In genomic region chr2:210503622-210504300, GRCh38 we compare ENCODE assay signal across 12 cellular contexts. TPM values are rescaled to one million over a fixed set of nuclear protein-coding genes. Genes with fewer than 3 reads are reported as not detected.
DNase-seq lines count a peak whose midpoint lies in the region; ATAC-seq and TF ChIP-seq lines count a peak whose summit lies in the region.
"Had no signal": no experiment of that assay in that cellular context is flagged by ENCODE, and none has a peak within 500 bp of the region (broad histone marks: within the 10 kb centered on the region; RNA-seq: fewer than 3 reads in every experiment).

No MANE protein-coding gene starts in this region.

- H2AK5ac ChIP-seq in mesenchymal stem cell (ENCODE audit: low read length, severe bottlenecking) = no peak overlapping the region

- H3K4me1 ChIP-seq in BLaER1 (no peaks in the 10 kb centered on the region), OCI-LY3 (ENCODE audit: low read length) (peaks cover 3% of the 10 kb centered on the region; the same call in 1 of the 2 replicates), neural progenitor cell (no peaks in the 10 kb centered on the region), mesenchymal stem cell (ENCODE audit: control insufficient read depth, insufficient read depth, low read depth, low read length) (no peaks in the 10 kb centered on the region)

- H3K9me3 ChIP-seq in BLaER1 (peaks cover 39% of the 10 kb centered on the region), OCI-LY3 (ENCODE audit: insufficient read depth, low read length) (no peaks in the 10 kb centered on the region), neural progenitor cell (ENCODE audit: low read depth) (no peaks in the 10 kb centered on the region), mesenchymal stem cell (ENCODE audit: control insufficient read depth, low read length) (no peaks in the 10 kb centered on the region)

- no peaks in the 10 kb centered on the region for H3K79me2 ChIP-seq in OCI-LY3 (ENCODE audit: low read length)
- H3K79me2 ChIP-seq in neural progenitor cell (ENCODE audit: low read depth) = no peaks in the 10 kb centered on the region

- peak; percentile 17 for DNase-seq in fibroblast of gingiva (ENCODE audit: low read depth)
- peak; percentile 34 for DNase-seq in neural progenitor cell (ENCODE audit: low spot score)
- DNase-seq in NCI-H524 treated with DMSO at 0.1 percent for 48 hours (lab: John Stamatoyannopoulos, UW) = no peak
- no peak for DNase-seq in mesenchymal stem cell

- H3K14ac ChIP-seq in mesenchymal stem cell (ENCODE audit: low read length in 2 of 2) = no peak overlapping the region

- no peak overlapping the region for H4K8ac ChIP-seq in mesenchymal stem cell (ENCODE audit: low read length)

- WGBS in mesenchymal stem cell = 88% methylated on average over 8 of the region's 9 CpGs

- peaks cover 36% of the 10 kb centered on the region for H3K9me3 Mint-ChIP-seq in neural progenitor cell

- H3K27ac ChIP-seq in BLaER1 (no peak overlapping the region), OCI-LY3 (ENCODE audit: low read length) (no peak overlapping the region), neural progenitor cell (no peak overlapping the region), mesenchymal stem cell (ENCODE audit: low read length, poor library complexity, severe bottlenecking) (no peak overlapping the region)
- H3K27ac ChIP-seq: cardiac muscle cell had no signal

- H3K23ac ChIP-seq in mesenchymal stem cell (ENCODE audit: low read length in 2 of 2) = no peak overlapping the region

- H2BK120ac ChIP-seq in mesenchymal stem cell (ENCODE audit: low read depth, low read length) = no peak overlapping the region

- H3K36me3 ChIP-seq in BLaER1 (no peaks in the 10 kb centered on the region), OCI-LY3 (replicated peaks; ENCODE audit: low read depth, low read length) (no peaks in the 10 kb centered on the region), neural progenitor cell (no peaks in the 10 kb centered on the region), mesenchymal stem cell (ENCODE audit: control insufficient read depth in 1 of 2, insufficient read depth in 2 of 2, low read depth in 1 of 2, low read length in 2 of 2) (peaks cover 0 to 3% of the 10 kb centered on the region in 2 experiments)
- H3K36me3 ChIP-seq: cardiac muscle cell had no signal

- H3K36me3 Mint-ChIP-seq in neural progenitor cell = peaks cover 23% of the 10 kb centered on the region

- no peak overlapping the region for H3K9ac ChIP-seq in BLaER1
- H3K9ac ChIP-seq in OCI-LY3 (ENCODE audit: low read length) = no peak overlapping the region; the same call in 1 of the 2 replicates
- H3K9ac ChIP-seq in neural progenitor cell = no peak overlapping the region
- no peak overlapping the region for H3K9ac ChIP-seq in mesenchymal stem cell (ENCODE audit: low read length)

- H3K4me1 Mint-ChIP-seq in neural progenitor cell = peaks cover 4% of the 10 kb centered on the region

- no peaks in the 10 kb centered on the region for H3F3A ChIP-seq in neural progenitor cell (ENCODE audit: low read depth)

- H3K4me3 ChIP-seq in BLaER1 = no peak overlapping the region
- H3K4me3 ChIP-seq in OCI-LY3 (ENCODE audit: low read length) = peak overlapping the region; percentile 79
- H3K4me3 ChIP-seq in neural progenitor cell = no peak overlapping the region
- H3K4me3 ChIP-seq in mesenchymal stem cell (ENCODE audit: insufficient read depth in 1 of 2, low read depth in 1 of 2, low read length in 2 of 2) = peak overlapping the region in 1 of 2 experiments; percentile 57
- H3K4me3 ChIP-seq: cardiac muscle cell, GM12878, K562 had no signal

- H3K27me3 ChIP-seq in BLaER1 = no peaks in the 10 kb centered on the region
- H3K27me3 ChIP-seq in OCI-LY3 (ENCODE audit: low read depth, low read length) = no peaks in the 10 kb centered on the region
- no peaks in the 10 kb centered on the region for H3K27me3 ChIP-seq in neural progenitor cell
- no peaks in the 10 kb centered on the region for H3K27me3 ChIP-seq in mesenchymal stem cell (ENCODE audit: control insufficient read depth in 1 of 2, insufficient read depth in 1 of 2, low read length in 2 of 2)
- H3K27me3 ChIP-seq: cardiac muscle cell had no signal

- H4K20me1 ChIP-seq in BLaER1 (no peaks in the 10 kb centered on the region), OCI-LY3 (ENCODE audit: insufficient read depth, low read length) (no peaks in the 10 kb centered on the region), neural progenitor cell (ENCODE audit: low read depth) (no peaks in the 10 kb centered on the region)

- no peak overlapping the region for H2BK12ac ChIP-seq in mesenchymal stem cell (ENCODE audit: low read length in 2 of 2)

- peaks cover 7% of the 10 kb centered on the region for H3K27me3 Mint-ChIP-seq in neural progenitor cell (ENCODE audit: insufficient read depth, low read depth)

- ATAC-seq in HG03342 (IDR thresholded peaks at IDR 0.05; ENCODE audit: unreplicated experiment) (no peak), GM19463 (IDR thresholded peaks at IDR 0.05; ENCODE audit: unreplicated experiment) (no peak)

- 0 out of 2 replicates have a peak overlapping the region, but pooled peaks have one; percentile 33 for H3K4me2 ChIP-seq in BLaER1
- H3K4me2 ChIP-seq in OCI-LY3 (ENCODE audit: low read length) = peak overlapping the region; percentile 86
- H3K4me2 ChIP-seq in neural progenitor cell = peak overlapping the region; percentile 11
- H3K4me2 ChIP-seq in mesenchymal stem cell (ENCODE audit: low read length, poor library complexity, severe bottlenecking) = no peak overlapping the region

- peaks cover 10% of the 10 kb centered on the region for H3K79me1 ChIP-seq in mesenchymal stem cell (replicated peaks; ENCODE audit: low read length, poor library complexity, severe bottlenecking)

- H4K91ac ChIP-seq in mesenchymal stem cell (ENCODE audit: low read length) = no peak overlapping the region

- TF ChIP-seq CTCF in OCI-LY3 (IDR thresholded peaks at IDR 0.05; ENCODE audit: low read depth, low read length) (no peak), neural progenitor cell (IDR thresholded peaks at IDR 0.05) (no peak)

- no peak overlapping the region for H3K4ac ChIP-seq in mesenchymal stem cell (ENCODE audit: low read depth in 1 of 2, low read length in 2 of 2)

- H2AFZ ChIP-seq in OCI-LY3 (ENCODE audit: low read depth, low read length) (peak overlapping the region; percentile 96; the same call in 1 of the 2 replicates), neural progenitor cell (replicated peaks) (no peak overlapping the region), mesenchymal stem cell (ENCODE audit: low read depth, low read length) (no peak overlapping the region)

- H3K27ac Mint-ChIP-seq in neural progenitor cell = no peak overlapping the region
- H3K27ac Mint-ChIP-seq: activated CD8-positive, alpha-beta T cell treated with anti-CD3 and anti-CD28 coated beads for 36 hours had no signal

- H2BK15ac ChIP-seq in mesenchymal stem cell (ENCODE audit: low read depth, poor library complexity, severe bottlenecking) = no peak overlapping the region

- no peak overlapping the region for H3K18ac ChIP-seq in mesenchymal stem cell (ENCODE audit: low read depth in 1 of 2, low read length in 2 of 2)

- no peak overlapping the region for H2BK5ac ChIP-seq in mesenchymal stem cell (ENCODE audit: low read depth, low read length, poor library complexity, severe bottlenecking)

- no peak overlapping the region for H3K4me3 Mint-ChIP-seq in neural progenitor cell

RNA-seq across cellular contexts. Expression of gene LANCL1, which starts 27.2 kb away (rescaled TPM):
- total RNA-seq in neural progenitor cell (ENCODE audit: low replicate concordance) = 95.5 and 122 TPM in 2 replicates
- polyA plus RNA-seq in mesenchymal stem cell (2013, experiment 1 of 2) = 29.4 TPM
- 27.7 TPM for polyA plus RNA-seq in mesenchymal stem cell (2013, experiment 2 of 2)

RNA-seq across cellular contexts. Expression of gene CPS1, which starts 52.6 kb away (rescaled TPM):
- 73.2 and 86.8 TPM in 2 replicates for total RNA-seq in neural progenitor cell (ENCODE audit: low replicate concordance)
- polyA plus RNA-seq in mesenchymal stem cell (2013, experiment 1 of 2) = 10.6 TPM
- 10.5 TPM for polyA plus RNA-seq in mesenchymal stem cell (2013, experiment 2 of 2)

Comparison
In these comparisons a context has a peak if more than half of its experiments do, and no peak if none do; other contexts are left out.
1. DNase-seq: peak in fibroblast of gingiva (single experiment) and neural progenitor cell (single experiment); none in NCI-H524 treated with DMSO at 0.1 percent for 48 hours (single experiment) and mesenchymal stem cell (single experiment).